Comparison of ENCODE assay signal across 20 cellular contexts in genomic region chr1:182676321-182676720, GRCh38. TPM values are rescaled to one million over a fixed set of nuclear protein-coding genes. Genes with fewer than 3 reads are reported as not detected.
DNase-seq lines count a peak whose midpoint lies in the region; ATAC-seq, FAIRE-seq and TF ChIP-seq lines count a peak whose summit lies in the region.
"Had no signal": no experiment of that assay in that cellular context is flagged by ENCODE, and none has a peak within 500 bp of the region (broad histone marks: within the 10 kb centered on the region; RNA-seq: fewer than 3 reads in every experiment).

No MANE protein-coding gene starts in this region.

- H3K9ac ChIP-seq in liver (ENCODE audit: low read depth in 1 of 2, low read length in 2 of 2) (no peak overlapping the region), HepG2 (ENCODE audit: insufficient read depth, low read depth, low read length) (no peak overlapping the region), OCI-LY3 (ENCODE audit: low read length) (no peak overlapping the region), endocrine pancreas (ENCODE audit: control insufficient read depth, insufficient read depth, low read length) (no peak overlapping the region)

- no peak overlapping the region for H3K4me3 ChIP-seq in liver (ENCODE audit: low read depth in 1 of 3, low read length in 3 of 3)
- no peak overlapping the region for H3K4me3 ChIP-seq in HepG2 (replicated peaks in 1 of 3; ENCODE audit: insufficient read depth in 1 of 3, low read depth in 2 of 3, low read length in 3 of 3)
- H3K4me3 ChIP-seq in OCI-LY3 (ENCODE audit: low read length): peak overlapping the region; percentile 49
- peak overlapping the region; percentile 4 for H3K4me3 ChIP-seq in endocrine pancreas (ENCODE audit: control insufficient read depth, insufficient read depth, low read length)
- H3K4me3 ChIP-seq: A549 had no signal

- H3K79me2 ChIP-seq in HepG2 (ENCODE audit: insufficient read depth, low read length): no peaks in the 10 kb centered on the region
- H3K79me2 ChIP-seq in OCI-LY3 (ENCODE audit: low read length): no peaks in the 10 kb centered on the region

- intact Hi-C loops in HepG2 (cut with micrococcal nuclease; ENCODE audit: unreplicated experiment): no loop called here

- no peak for FAIRE-seq in HepG2 (lab: Jason Lieb, UNC)
- FAIRE-seq: A549, RCC 7860 had no signal

- H4K20me1 ChIP-seq in HepG2 (ENCODE audit: insufficient read depth, low read length) (no peaks in the 10 kb centered on the region), OCI-LY3 (ENCODE audit: insufficient read depth, low read length) (no peaks in the 10 kb centered on the region)

- TF ChIP-seq EP300 in HepG2 (IDR thresholded peaks at IDR 0.05; ENCODE audit: low read depth in 2 of 2, low read length in 2 of 2) (no peak), HepG2 (CRISPR knock-in tag; IDR thresholded peaks at IDR 0.05; ENCODE audit: borderline replicate concordance) (no peak)

- CTCF ChIA-PET in HepG2 (lab: Yijun Ruan, JAX; ENCODE audit: low intra/inter-chr PET ratio, low total read pairs): no interaction called here

- TF ChIP-seq POLR2A in HepG2 (IDR thresholded peaks at IDR 0.05; ENCODE audit: insufficient read depth in 1 of 2, low read depth in 2 of 2, low read length in 2 of 2): no peak

- in situ Hi-C loops in HepG2 (cut with HindIII; ENCODE audit: extremely low pct_ligation_motif_present, low pct_unique_long_range_greater_than_20kb): no loop called here

- H2AFZ ChIP-seq in HepG2 (ENCODE audit: low read length): no peak overlapping the region
- H2AFZ ChIP-seq in OCI-LY3 (ENCODE audit: low read depth, low read length): no peak overlapping the region

- H3K27ac ChIP-seq in liver (ENCODE audit: low read depth in 1 of 2, low read length in 2 of 2): peak overlapping the region in 1 of 2 donors; percentile 5
- H3K27ac ChIP-seq in HepG2 (ENCODE audit: extremely low read length, insufficient read depth, low read length): no peak overlapping the region
- no peak overlapping the region for H3K27ac ChIP-seq in OCI-LY3 (ENCODE audit: low read length)
- H3K27ac ChIP-seq: A549 had no signal

- TF ChIP-seq RAD21 in liver (IDR thresholded peaks at IDR 0.05) (no peak), HepG2 (CRISPR knock-in tag; IDR thresholded peaks at IDR 0.05) (no peak)

- peaks cover 0 to 4% (median 0%) of the 10 kb centered on the region in 4 donors for H3K27me3 ChIP-seq in liver (ENCODE audit: control insufficient read depth in 4 of 4, insufficient read depth in 4 of 4, low read length in 3 of 4)
- H3K27me3 ChIP-seq in HepG2 (ENCODE audit: control insufficient read depth in 1 of 2, insufficient read depth in 2 of 2, low read length in 2 of 2): peaks cover 0 to 30% of the 10 kb centered on the region in 2 experiments; a peak in 3 of 5 replicates
- H3K27me3 ChIP-seq in OCI-LY3 (ENCODE audit: low read depth, low read length): peaks cover 49% of the 10 kb centered on the region
- H3K27me3 ChIP-seq in endocrine pancreas (ENCODE audit: control insufficient read depth, insufficient read depth, low read length): no peaks in the 10 kb centered on the region

- no peak for DNase-seq in HepG2 (ENCODE audit: low spot score)
- DNase-seq in stromal cell of bone marrow (ENCODE audit: low read depth): peak; percentile 12
- no peak for DNase-seq in C1 segment of cervical spinal cord (lab: John Stamatoyannopoulos, UW)
- no peak for DNase-seq in NCI-H446 (lab: John Stamatoyannopoulos, UW)
- DNase-seq: AML-193; CD8-positive, alpha-beta T cell; KG1; MM.1S; NCI-H1105 treated with DMSO at 0.1 percent for 48 hours; NCI-H1930; NCI-H2171 treated with DMSO at 0.1 percent for 48 hours; NCI-H510A; NCI-H82; SHP77 treated with DMSO at 0.1 percent for 48 hours had no signal

- no peaks in the 10 kb centered on the region for H3K9me3 ChIP-seq in liver (ENCODE audit: control insufficient read depth in 4 of 4, low read length in 3 of 4)
- no peaks in the 10 kb centered on the region for H3K9me3 ChIP-seq in HepG2 (ENCODE audit: low read length)
- H3K9me3 ChIP-seq in OCI-LY3 (ENCODE audit: insufficient read depth, low read length): no peaks in the 10 kb centered on the region
- H3K9me3 ChIP-seq in endocrine pancreas (ENCODE audit: control insufficient read depth, low read length): no peaks in the 10 kb centered on the region
- H3K9me3 ChIP-seq: A549 had no signal

- H3K36me3 ChIP-seq in liver (ENCODE audit: control insufficient read depth in 4 of 4, insufficient read depth in 3 of 4, low read depth in 1 of 4, low read length in 3 of 4): no peaks in the 10 kb centered on the region
- no peaks in the 10 kb centered on the region for H3K36me3 ChIP-seq in HepG2 (replicated peaks in 1 of 2; ENCODE audit: control insufficient read depth in 1 of 2, insufficient read depth in 2 of 2, low read length in 2 of 2)
- H3K36me3 ChIP-seq in OCI-LY3 (replicated peaks; ENCODE audit: low read depth, low read length): no peaks in the 10 kb centered on the region
- H3K36me3 ChIP-seq in endocrine pancreas (ENCODE audit: control insufficient read depth, insufficient read depth, low read length): no peaks in the 10 kb centered on the region

- H3K4me2 ChIP-seq in HepG2 (ENCODE audit: low read depth, low read length): no peak overlapping the region
- H3K4me2 ChIP-seq in OCI-LY3 (ENCODE audit: low read length): peak overlapping the region; percentile 75
- H3K4me2 ChIP-seq: A549 had no signal

- POLR2A ChIA-PET in HepG2 (lab: Yijun Ruan, JAX): no interaction called here

- TF ChIP-seq CTCF in liver (IDR thresholded peaks at IDR 0.05; ENCODE audit: low read depth, low read length, missing input control): no peak
- TF ChIP-seq CTCF in HepG2 (CRISPR knock-in tag; IDR thresholded peaks at IDR 0.05): no peak
- TF ChIP-seq CTCF in OCI-LY3 (IDR thresholded peaks at IDR 0.05; ENCODE audit: low read depth, low read length): no peak

- H3K4me1 ChIP-seq in liver (ENCODE audit: control insufficient read depth in 4 of 4, insufficient read depth in 4 of 4, low read length in 3 of 4): peaks cover 0 to 7% (median 2%) of the 10 kb centered on the region in 4 donors
- no peaks in the 10 kb centered on the region for H3K4me1 ChIP-seq in HepG2 (ENCODE audit: insufficient read depth, low read length)
- peaks cover 60% of the 10 kb centered on the region for H3K4me1 ChIP-seq in OCI-LY3 (ENCODE audit: low read length)
- peaks cover 9% of the 10 kb centered on the region for H3K4me1 ChIP-seq in endocrine pancreas (ENCODE audit: control insufficient read depth, insufficient read depth, low read length)

- WGBS in liver: 67% methylated on average over 4 of the region's 4 CpGs
- whole genome bisulfite sequencing in HepG2 (ENCODE audit: low lambda C conversion rate): 1% methylated on average over 4 of the region's 4 CpGs

- ATAC-seq in HepG2: no peak
- ATAC-seq in HG03565 (IDR thresholded peaks at IDR 0.05; ENCODE audit: unreplicated experiment): no peak
- ATAC-seq: A549; CD8-positive, alpha-beta T cell had no signal

- BruUV-seq in HepG2 (replicated peaks; lab: Mats Ljungman, UMichigan): no TSS peak

TF ChIP-seq in liver, 16 proteins besides CTCF, POLR2A, EP300 and RAD21 (continues in another document):
- peak; percentile 47 for TF ChIP-seq SP1 (IDR thresholded peaks at IDR 0.05)

TF ChIP-seq in HepG2, 621 proteins besides CTCF, POLR2A, EP300 and RAD21 (continues in another document):
- TF ChIP-seq, protein P1, sequence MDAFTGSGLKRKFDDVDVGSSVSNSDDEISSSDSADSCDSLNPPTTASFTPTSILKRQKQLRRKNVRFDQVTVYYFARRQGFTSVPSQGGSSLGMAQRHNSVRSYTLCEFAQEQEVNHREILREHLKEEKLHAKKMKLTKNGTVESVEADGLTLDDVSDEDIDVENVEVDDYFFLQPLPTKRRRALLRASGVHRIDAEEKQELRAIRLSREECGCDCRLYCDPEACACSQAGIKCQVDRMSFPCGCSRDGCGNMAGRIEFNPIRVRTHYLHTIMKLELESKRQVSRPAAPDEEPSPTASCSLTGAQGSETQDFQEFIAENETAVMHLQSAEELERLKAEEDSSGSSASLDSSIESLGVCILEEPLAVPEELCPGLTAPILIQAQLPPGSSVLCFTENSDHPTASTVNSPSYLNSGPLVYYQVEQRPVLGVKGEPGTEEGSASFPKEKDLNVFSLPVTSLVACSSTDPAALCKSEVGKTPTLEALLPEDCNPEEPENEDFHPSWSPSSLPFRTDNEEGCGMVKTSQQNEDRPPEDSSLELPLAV (CRISPR knock-in tag; conservative IDR thresholded peaks at IDR 0.05; ENCODE audit: low read depth): no peak
- TF ChIP-seq TSC22D2 (CRISPR knock-in tag; IDR thresholded peaks at IDR 0.05; ENCODE audit: borderline replicate concordance): no peak
- TF ChIP-seq PITX1 (CRISPR knock-in tag; IDR thresholded peaks at IDR 0.05): no peak
- TF ChIP-seq ZBTB20 (CRISPR knock-in tag; IDR thresholded peaks at IDR 0.05; ENCODE audit: borderline replicate concordance, low read depth): no peak
- TF ChIP-seq REPIN1 (CRISPR knock-in tag; IDR thresholded peaks at IDR 0.05; ENCODE audit: borderline replicate concordance, low read depth): no peak

RNA-seq across cellular contexts. Expression of gene RGS8, which starts 8.1 kb away (rescaled TPM):
- under 1 TPM in 1 of 2 donors, not detected in 1; 0.05 TPM for total RNA-seq in liver
- not detected for polyA plus RNA-seq in liver
- not detected in 2 replicates for total RNA-seq in HepG2 (2016; rRNA removed; fragmentation: Illumina TruSeq; extraction: Trizol)
- total RNA-seq in HepG2 (2016; cell fraction: cytosol; rRNA removed; fragmentation: Illumina TruSeq; extraction: Trizol; ENCODE audit: low read depth): not detected in 2 replicates
- not detected in 2 replicates for total RNA-seq in HepG2 (2016; cell fraction: insoluble cytoplasmic fraction; rRNA removed; fragmentation: Illumina TruSeq; extraction: Trizol)
- total RNA-seq in HepG2 (2016; cell fraction: membrane; rRNA removed; fragmentation: Illumina TruSeq; extraction: Trizol): not detected in 2 replicates
- total RNA-seq in HepG2 (2016; cell fraction: nucleus; rRNA removed; fragmentation: Illumina TruSeq; extraction: Trizol): not detected in 2 replicates
- not detected in 2 replicates for polyA plus RNA-seq in HepG2 (2011; rRNA removed)
- polyA plus RNA-seq in HepG2 (2011; cell fraction: cytosol; rRNA removed): not detected in 2 replicates
- polyA plus RNA-seq in HepG2 (2011; cell fraction: nucleus; rRNA removed): not detected in 2 replicates
- polyA plus RNA-seq in HepG2 (2012): not detected in 2 replicates
- not detected in 2 replicates for polyA plus RNA-seq in HepG2 (2016; cell fraction: cytosol; fragmentation: Illumina TruSeq; extraction: Trizol; ENCODE audit: low read depth)
- not detected in 2 replicates for polyA plus RNA-seq in HepG2 (2016; cell fraction: insoluble cytoplasmic fraction; fragmentation: Illumina TruSeq; extraction: Trizol; ENCODE audit: low read depth)
- polyA plus RNA-seq in HepG2 (2016; cell fraction: membrane; fragmentation: Illumina TruSeq; extraction: Trizol; ENCODE audit: low read depth): not detected in 2 replicates
- polyA plus RNA-seq in HepG2 (2016; cell fraction: nucleus; fragmentation: Illumina TruSeq; extraction: Trizol; ENCODE audit: insufficient read depth, low read depth): not detected in 2 replicates
- polyA minus RNA-seq in HepG2 (2011; rRNA and poly(A)+ RNA removed; ENCODE audit: low replicate concordance): not detected in 2 replicates
- not detected in 2 replicates for polyA minus RNA-seq in HepG2 (2011; cell fraction: cytosol; rRNA and poly(A)+ RNA removed)
- polyA minus RNA-seq in HepG2 (2011; cell fraction: nucleus; rRNA and poly(A)+ RNA removed): not detected in 2 replicates
- total RNA-seq: CD8-positive, alpha-beta T cell had no signal
- polyA plus RNA-seq: A549 had no signal

Comparison
In these comparisons a context has a peak if more than half of its experiments do, and no peak if none do; other contexts are left out.
1. H3K4me3 ChIP-seq: peak in OCI-LY3 (single experiment) and endocrine pancreas (single experiment); none in liver (0 of 3) and HepG2 (0 of 3).